In the genomic region with DNA sequence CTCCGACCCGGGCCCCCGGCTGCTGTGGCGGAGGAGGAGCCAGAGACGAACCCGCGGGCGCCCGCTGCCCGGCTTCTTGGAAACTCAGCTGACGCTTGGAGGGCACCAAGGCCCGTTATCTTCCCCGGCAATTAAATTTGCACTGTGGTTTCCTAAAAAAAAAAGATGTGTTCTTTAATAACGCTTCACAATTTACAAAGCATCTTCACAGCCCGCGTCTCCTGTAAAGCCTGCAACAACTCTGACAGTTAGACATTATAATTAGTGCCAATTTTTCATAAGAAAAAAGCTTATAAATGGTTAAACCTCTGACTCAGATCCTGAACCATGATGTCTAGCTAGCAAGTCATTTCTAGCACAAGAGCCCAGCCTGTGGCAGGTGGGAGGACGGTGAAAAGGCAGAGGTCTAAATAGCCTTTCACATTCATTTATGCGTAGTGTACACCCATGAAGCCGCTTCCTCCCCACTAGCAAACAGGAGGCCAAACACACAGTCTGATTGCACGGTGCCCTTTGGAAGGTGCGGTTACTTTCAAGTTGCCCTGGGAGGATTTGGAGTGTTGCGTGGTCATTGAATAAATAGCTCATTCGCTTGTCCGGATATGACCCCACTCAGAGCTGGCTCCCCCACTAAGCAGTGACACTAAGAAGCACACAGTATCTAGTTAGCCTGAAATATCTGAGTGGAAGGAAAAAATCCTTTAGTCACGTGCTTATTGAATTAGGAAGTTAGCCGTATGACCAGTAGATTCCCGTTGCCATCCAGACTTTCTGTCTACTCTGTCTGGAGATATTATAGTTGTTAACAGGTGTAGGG, we compare ENCODE assay signal across 1 cellular context.
TF ChIP-seq lines count a peak whose summit lies in the region.

No MANE protein-coding gene starts in this region.

TF ChIP-seq in HepG2, 621 proteins besides CTCF, POLR2A, EP300 and RAD21 (continued from another document and continues in another):
- TF ChIP-seq GRHL1 (CRISPR knock-in tag; conservative IDR thresholded peaks at IDR 0.05) (no peak), ZSCAN20 (CRISPR knock-in tag; IDR thresholded peaks at IDR 0.05; ENCODE audit: borderline replicate concordance) (no peak), NFE2L2 (IDR thresholded peaks at IDR 0.05; ENCODE audit: low read length) (peak; percentile 90), ZNF10 (CRISPR knock-in tag; IDR thresholded peaks at IDR 0.05; ENCODE audit: borderline replicate concordance, low read depth) (no peak), KDM3A (CRISPR knock-in tag; IDR thresholded peaks at IDR 0.05; ENCODE audit: low read depth) (peak; percentile 89; the same call in 1 of the 2 replicates), IRF9 (CRISPR knock-in tag; IDR thresholded peaks at IDR 0.05; ENCODE audit: borderline replicate concordance) (peak; percentile 53; the same call in 1 of the 2 replicates), POLR2AphosphoS5 (IDR thresholded peaks at IDR 0.05; ENCODE audit: low read depth, low read length) (peak; percentile 89), ZNF710 (CRISPR knock-in tag; IDR thresholded peaks at IDR 0.05; ENCODE audit: borderline replicate concordance) (peak; percentile 89; the same call in 1 of the 2 replicates), ZNF331 (CRISPR knock-in tag; IDR thresholded peaks at IDR 0.05) (peak; percentile 94), RBM22 (optimal IDR thresholded peaks at IDR 0.05; ENCODE audit: low read length) (peak; percentile 87), CAMTA2 (CRISPR knock-in tag; IDR thresholded peaks at IDR 0.05; ENCODE audit: borderline replicate concordance) (no peak), FOXC1 (CRISPR knock-in tag; IDR thresholded peaks at IDR 0.05; ENCODE audit: borderline replicate concordance) (peak; percentile 81), ZBTB44 (CRISPR knock-in tag; IDR thresholded peaks at IDR 0.05) (no peak), ZNF253 (CRISPR knock-in tag; IDR thresholded peaks at IDR 0.05; ENCODE audit: borderline replicate concordance) (no peak), RFXANK (CRISPR knock-in tag; IDR thresholded peaks at IDR 0.05) (no peak), CC2D1A (CRISPR knock-in tag; IDR thresholded peaks at IDR 0.05) (0 out of 2 replicates have a peak, but pooled peaks have one; percentile 74), NCOR1 (IDR thresholded peaks at IDR 0.05; ENCODE audit: borderline replicate concordance, low read length) (peak; percentile 97), ZNF619 (CRISPR knock-in tag; IDR thresholded peaks at IDR 0.05) (0 out of 2 replicates have a peak, but pooled peaks have one; percentile 28), ZNF232 (CRISPR knock-in tag; IDR thresholded peaks at IDR 0.05; ENCODE audit: borderline replicate concordance) (peak; percentile 92)
- TF ChIP-seq, protein P1, sequence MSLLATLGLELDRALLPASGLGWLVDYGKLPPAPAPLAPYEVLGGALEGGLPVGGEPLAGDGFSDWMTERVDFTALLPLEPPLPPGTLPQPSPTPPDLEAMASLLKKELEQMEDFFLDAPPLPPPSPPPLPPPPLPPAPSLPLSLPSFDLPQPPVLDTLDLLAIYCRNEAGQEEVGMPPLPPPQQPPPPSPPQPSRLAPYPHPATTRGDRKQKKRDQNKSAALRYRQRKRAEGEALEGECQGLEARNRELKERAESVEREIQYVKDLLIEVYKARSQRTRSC (CRISPR knock-in tag; IDR thresholded peaks at IDR 0.05; ENCODE audit: low read depth): no peak
- TF ChIP-seq, protein P2, sequence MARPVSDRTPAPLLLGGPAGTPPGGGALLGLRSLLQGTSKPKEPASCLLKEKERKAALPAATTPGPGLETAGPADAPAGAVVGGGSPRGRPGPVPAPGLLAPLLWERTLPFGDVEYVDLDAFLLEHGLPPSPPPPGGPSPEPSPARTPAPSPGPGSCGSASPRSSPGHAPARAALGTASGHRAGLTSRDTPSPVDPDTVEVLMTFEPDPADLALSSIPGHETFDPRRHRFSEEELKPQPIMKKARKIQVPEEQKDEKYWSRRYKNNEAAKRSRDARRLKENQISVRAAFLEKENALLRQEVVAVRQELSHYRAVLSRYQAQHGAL (CRISPR knock-in tag; IDR thresholded peaks at IDR 0.05; ENCODE audit: not compliant biosample characterization): peak; percentile 43
- TF ChIP-seq, protein P3, sequence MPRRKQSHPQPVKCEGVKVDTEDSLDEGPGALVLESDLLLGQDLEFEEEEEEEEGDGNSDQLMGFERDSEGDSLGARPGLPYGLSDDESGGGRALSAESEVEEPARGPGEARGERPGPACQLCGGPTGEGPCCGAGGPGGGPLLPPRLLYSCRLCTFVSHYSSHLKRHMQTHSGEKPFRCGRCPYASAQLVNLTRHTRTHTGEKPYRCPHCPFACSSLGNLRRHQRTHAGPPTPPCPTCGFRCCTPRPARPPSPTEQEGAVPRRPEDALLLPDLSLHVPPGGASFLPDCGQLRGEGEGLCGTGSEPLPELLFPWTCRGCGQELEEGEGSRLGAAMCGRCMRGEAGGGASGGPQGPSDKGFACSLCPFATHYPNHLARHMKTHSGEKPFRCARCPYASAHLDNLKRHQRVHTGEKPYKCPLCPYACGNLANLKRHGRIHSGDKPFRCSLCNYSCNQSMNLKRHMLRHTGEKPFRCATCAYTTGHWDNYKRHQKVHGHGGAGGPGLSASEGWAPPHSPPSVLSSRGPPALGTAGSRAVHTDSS (CRISPR knock-in tag; conservative IDR thresholded peaks at IDR 0.05): no peak
- TF ChIP-seq, protein P4, sequence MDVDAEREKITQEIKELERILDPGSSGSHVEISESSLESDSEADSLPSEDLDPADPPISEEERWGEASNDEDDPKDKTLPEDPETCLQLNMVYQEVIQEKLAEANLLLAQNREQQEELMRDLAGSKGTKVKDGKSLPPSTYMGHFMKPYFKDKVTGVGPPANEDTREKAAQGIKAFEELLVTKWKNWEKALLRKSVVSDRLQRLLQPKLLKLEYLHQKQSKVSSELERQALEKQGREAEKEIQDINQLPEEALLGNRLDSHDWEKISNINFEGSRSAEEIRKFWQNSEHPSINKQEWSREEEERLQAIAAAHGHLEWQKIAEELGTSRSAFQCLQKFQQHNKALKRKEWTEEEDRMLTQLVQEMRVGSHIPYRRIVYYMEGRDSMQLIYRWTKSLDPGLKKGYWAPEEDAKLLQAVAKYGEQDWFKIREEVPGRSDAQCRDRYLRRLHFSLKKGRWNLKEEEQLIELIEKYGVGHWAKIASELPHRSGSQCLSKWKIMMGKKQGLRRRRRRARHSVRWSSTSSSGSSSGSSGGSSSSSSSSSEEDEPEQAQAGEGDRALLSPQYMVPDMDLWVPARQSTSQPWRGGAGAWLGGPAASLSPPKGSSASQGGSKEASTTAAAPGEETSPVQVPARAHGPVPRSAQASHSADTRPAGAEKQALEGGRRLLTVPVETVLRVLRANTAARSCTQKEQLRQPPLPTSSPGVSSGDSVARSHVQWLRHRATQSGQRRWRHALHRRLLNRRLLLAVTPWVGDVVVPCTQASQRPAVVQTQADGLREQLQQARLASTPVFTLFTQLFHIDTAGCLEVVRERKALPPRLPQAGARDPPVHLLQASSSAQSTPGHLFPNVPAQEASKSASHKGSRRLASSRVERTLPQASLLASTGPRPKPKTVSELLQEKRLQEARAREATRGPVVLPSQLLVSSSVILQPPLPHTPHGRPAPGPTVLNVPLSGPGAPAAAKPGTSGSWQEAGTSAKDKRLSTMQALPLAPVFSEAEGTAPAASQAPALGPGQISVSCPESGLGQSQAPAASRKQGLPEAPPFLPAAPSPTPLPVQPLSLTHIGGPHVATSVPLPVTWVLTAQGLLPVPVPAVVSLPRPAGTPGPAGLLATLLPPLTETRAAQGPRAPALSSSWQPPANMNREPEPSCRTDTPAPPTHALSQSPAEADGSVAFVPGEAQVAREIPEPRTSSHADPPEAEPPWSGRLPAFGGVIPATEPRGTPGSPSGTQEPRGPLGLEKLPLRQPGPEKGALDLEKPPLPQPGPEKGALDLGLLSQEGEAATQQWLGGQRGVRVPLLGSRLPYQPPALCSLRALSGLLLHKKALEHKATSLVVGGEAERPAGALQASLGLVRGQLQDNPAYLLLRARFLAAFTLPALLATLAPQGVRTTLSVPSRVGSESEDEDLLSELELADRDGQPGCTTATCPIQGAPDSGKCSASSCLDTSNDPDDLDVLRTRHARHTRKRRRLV (CRISPR knock-in tag; IDR thresholded peaks at IDR 0.05): 0 out of 2 replicates have a peak, but pooled peaks have one; percentile 36
- TF ChIP-seq, protein P5, sequence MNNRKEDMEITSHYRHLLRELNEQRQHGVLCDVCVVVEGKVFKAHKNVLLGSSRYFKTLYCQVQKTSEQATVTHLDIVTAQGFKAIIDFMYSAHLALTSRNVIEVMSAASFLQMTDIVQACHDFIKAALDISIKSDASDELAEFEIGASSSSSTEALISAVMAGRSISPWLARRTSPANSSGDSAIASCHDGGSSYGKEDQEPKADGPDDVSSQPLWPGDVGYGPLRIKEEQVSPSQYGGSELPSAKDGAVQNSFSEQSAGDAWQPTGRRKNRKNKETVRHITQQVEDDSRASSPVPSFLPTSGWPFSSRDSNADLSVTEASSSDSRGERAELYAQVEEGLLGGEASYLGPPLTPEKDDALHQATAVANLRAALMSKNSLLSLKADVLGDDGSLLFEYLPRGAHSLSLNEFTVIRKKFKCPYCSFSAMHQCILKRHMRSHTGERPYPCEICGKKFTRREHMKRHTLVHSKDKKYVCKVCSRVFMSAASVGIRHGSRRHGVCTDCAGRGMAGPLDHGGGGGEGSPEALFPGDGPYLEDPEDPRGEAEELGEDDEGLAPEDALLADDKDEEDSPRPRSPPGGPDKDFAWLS (CRISPR knock-in tag; IDR thresholded peaks at IDR 0.05; ENCODE audit: borderline replicate concordance): no peak
- TF ChIP-seq, protein P6, sequence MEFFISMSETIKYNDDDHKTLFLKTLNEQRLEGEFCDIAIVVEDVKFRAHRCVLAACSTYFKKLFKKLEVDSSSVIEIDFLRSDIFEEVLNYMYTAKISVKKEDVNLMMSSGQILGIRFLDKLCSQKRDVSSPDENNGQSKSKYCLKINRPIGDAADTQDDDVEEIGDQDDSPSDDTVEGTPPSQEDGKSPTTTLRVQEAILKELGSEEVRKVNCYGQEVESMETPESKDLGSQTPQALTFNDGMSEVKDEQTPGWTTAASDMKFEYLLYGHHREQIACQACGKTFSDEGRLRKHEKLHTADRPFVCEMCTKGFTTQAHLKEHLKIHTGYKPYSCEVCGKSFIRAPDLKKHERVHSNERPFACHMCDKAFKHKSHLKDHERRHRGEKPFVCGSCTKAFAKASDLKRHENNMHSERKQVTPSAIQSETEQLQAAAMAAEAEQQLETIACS (CRISPR knock-in tag; IDR thresholded peaks at IDR 0.05): peak; percentile 54; the same call in 1 of the 2 replicates
- TF ChIP-seq, protein P7, sequence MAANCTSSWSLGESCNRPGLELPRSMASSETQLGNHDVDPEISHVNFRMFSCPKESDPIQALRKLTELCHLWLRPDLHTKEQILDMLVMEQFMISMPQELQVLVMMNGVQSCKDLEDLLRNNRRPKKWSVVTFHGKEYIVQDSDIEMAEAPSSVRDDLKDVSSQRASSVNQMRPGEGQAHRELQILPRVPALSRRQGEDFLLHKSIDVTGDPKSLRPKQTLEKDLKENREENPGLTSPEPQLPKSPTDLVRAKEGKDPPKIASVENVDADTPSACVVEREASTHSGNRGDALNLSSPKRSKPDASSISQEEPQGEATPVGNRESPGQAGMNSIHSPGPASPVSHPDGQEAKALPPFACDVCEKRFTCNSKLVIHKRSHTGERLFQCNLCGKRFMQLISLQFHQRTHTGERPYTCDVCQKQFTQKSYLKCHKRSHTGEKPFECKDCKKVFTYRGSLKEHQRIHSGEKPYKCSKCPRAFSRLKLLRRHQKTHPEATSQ (CRISPR knock-in tag; IDR thresholded peaks at IDR 0.05; ENCODE audit: borderline replicate concordance): no peak
- TF ChIP-seq, protein P8, sequence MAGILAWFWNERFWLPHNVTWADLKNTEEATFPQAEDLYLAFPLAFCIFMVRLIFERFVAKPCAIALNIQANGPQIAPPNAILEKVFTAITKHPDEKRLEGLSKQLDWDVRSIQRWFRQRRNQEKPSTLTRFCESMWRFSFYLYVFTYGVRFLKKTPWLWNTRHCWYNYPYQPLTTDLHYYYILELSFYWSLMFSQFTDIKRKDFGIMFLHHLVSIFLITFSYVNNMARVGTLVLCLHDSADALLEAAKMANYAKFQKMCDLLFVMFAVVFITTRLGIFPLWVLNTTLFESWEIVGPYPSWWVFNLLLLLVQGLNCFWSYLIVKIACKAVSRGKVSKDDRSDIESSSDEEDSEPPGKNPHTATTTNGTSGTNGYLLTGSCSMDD (CRISPR knock-in tag; IDR thresholded peaks at IDR 0.05): no peak
